In the genomic region with DNA sequence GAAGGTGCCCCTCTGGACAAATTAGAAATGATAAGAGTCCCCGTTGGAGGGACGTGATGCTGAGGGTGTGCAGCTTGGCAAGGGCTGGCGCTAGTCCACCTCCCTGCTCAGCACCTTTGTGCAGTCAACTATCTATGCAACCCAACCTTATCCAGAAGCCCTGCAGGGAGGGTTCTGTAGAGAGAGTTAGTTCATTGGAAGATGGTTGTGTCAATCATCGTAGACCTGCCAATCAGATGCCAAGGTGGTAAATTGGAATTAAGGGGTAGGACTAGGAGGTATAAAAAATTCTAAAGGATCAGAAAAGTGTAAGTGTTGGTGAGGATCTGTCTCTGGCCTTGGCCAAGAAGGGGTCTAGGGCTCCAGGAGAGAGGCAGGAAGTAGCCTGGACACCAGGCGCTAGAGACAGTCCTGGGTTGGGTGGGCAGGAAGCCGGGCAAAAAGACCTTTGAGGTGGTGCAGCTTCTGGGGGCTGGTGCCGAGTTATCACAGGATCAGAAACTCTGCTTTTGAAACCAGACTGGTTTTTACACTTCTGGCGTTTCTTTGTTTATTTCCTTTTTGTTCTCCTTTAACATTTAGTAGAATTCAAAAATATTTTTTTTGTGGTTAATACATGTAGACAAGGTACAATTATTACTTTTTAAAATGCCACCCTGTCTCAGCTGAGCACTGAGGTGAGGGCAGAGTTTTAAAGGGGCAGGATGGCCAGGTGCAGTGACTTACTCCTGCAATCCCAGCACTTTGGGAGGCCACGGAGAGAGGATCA, we compare ENCODE assay signal across 9 cellular contexts. TPM values are rescaled to one million over a fixed set of nuclear protein-coding genes. Genes with fewer than 3 reads are reported as not detected.
A peak's percentile ranks its signal among the peaks of the same experiment; 100 is the strongest.
DNase-seq lines count a peak whose midpoint lies in the region; ATAC-seq and TF ChIP-seq lines count a peak whose summit lies in the region.
"Had no signal": no experiment of that assay in that cellular context is flagged by ENCODE, and none has a peak within 500 bp of the region (broad histone marks: within the 10 kb centered on the region; RNA-seq: fewer than 3 reads in every experiment).

No MANE protein-coding gene starts in this region.

- H3K36me3 ChIP-seq in DND-41 (ENCODE audit: insufficient read depth, low read length), result no peaks in the 10 kb centered on the region
- no peaks in the 10 kb centered on the region for H3K36me3 ChIP-seq in osteoblast (ENCODE audit: insufficient read depth, low read length)
- H3K36me3 ChIP-seq: SJSA1 had no signal

- POLR2A ChIA-PET in activated CD4-positive, alpha-beta memory T cell treated with anti-CD3 and anti-CD28 coated beads for 36 hours (lab: Charles Lee), result no interaction called here

- no peaks in the 10 kb centered on the region for H3K79me2 ChIP-seq in DND-41 (ENCODE audit: insufficient read depth, low read length)
- no peaks in the 10 kb centered on the region for H3K79me2 ChIP-seq in osteoblast (ENCODE audit: insufficient read depth, low read length)

- H3K27ac ChIP-seq in DND-41 (ENCODE audit: low read length) (peak overlapping the region; percentile 12; the same call in 1 of the 2 replicates), osteoblast (ENCODE audit: low read depth, low read length) (no peak overlapping the region)

- no peaks in the 10 kb centered on the region for H3K9me3 Mint-ChIP-seq in activated CD4-positive, alpha-beta memory T cell treated with anti-CD3 and anti-CD28 coated beads for 36 hours

- intact Hi-C loops in activated CD4-positive, alpha-beta memory T cell treated with anti-CD3 and anti-CD28 coated beads for 36 hours (cut with micrococcal nuclease), result no loop called here

- peak overlapping the region; percentile 35 for H3K4me3 Mint-ChIP-seq in activated CD4-positive, alpha-beta memory T cell treated with anti-CD3 and anti-CD28 coated beads for 36 hours

- peaks cover 39% of the 10 kb centered on the region for H3K4me1 Mint-ChIP-seq in activated CD4-positive, alpha-beta memory T cell treated with anti-CD3 and anti-CD28 coated beads for 36 hours (ENCODE audit: low read depth)

- no peak for TF ChIP-seq CTCF in DND-41 (IDR thresholded peaks at IDR 0.05; ENCODE audit: borderline replicate concordance, extremely low read depth, low read length, poor library complexity, severe bottlenecking)
- no peak for TF ChIP-seq CTCF in fibroblast of mammary gland (conservative IDR thresholded peaks at IDR 0.05; ENCODE audit: control insufficient read depth, insufficient read depth, low read depth, low read length)
- TF ChIP-seq CTCF in osteoblast (IDR thresholded peaks at IDR 0.05; ENCODE audit: extremely low read depth, low read depth, low read length), result no peak

- H2AFZ ChIP-seq in DND-41 (ENCODE audit: low read depth, low read length) (no peak overlapping the region), osteoblast (ENCODE audit: low read length) (no peak overlapping the region)

- no peaks in the 10 kb centered on the region for H4K20me1 ChIP-seq in DND-41 (ENCODE audit: insufficient read depth, low read length)
- H4K20me1 ChIP-seq in osteoblast (ENCODE audit: insufficient read depth, low read length), result no peaks in the 10 kb centered on the region

- H3K9ac ChIP-seq in DND-41 (ENCODE audit: low read depth, low read length), result peak overlapping the region; percentile 15; the same call in 1 of the 2 replicates

- CTCF ChIA-PET in activated CD4-positive, alpha-beta memory T cell treated with anti-CD3 and anti-CD28 coated beads for 36 hours (lab: Charles Lee), result interaction anchor here (1.2 to 1.5 kb wide), 2 partner anchors 11 to 13 kb away, joined by 3 to 7 read pairs; no protein-coding TSS in a partner anchor

- H3K27ac Mint-ChIP-seq in activated CD4-positive, alpha-beta memory T cell treated with anti-CD3 and anti-CD28 coated beads for 36 hours, result peak overlapping the region; percentile 69

- H3K27me3 Mint-ChIP-seq in activated CD4-positive, alpha-beta memory T cell treated with anti-CD3 and anti-CD28 coated beads for 36 hours, result no peaks in the 10 kb centered on the region

- no peaks in the 10 kb centered on the region for H3K27me3 ChIP-seq in DND-41 (ENCODE audit: insufficient read depth, low read length, poor library complexity)
- no peaks in the 10 kb centered on the region for H3K27me3 ChIP-seq in osteoblast (ENCODE audit: insufficient read depth, low read length)
- H3K27me3 ChIP-seq: SJSA1 had no signal

- H3K4me3 ChIP-seq in DND-41 (ENCODE audit: low read depth in 1 of 2, low read length in 2 of 2) (no peak overlapping the region), fibroblast of mammary gland (ENCODE audit: control insufficient read depth, low read depth, low read length) (no peak overlapping the region), osteoblast (ENCODE audit: insufficient read depth, low read length) (no peak overlapping the region)

- peaks cover 8% of the 10 kb centered on the region for H3K36me3 Mint-ChIP-seq in activated CD4-positive, alpha-beta memory T cell treated with anti-CD3 and anti-CD28 coated beads for 36 hours

- peak; percentile 83 for ATAC-seq in DND-41 (ENCODE audit: insufficient read depth, low read depth)
- no peak for ATAC-seq in HG03095 (IDR thresholded peaks at IDR 0.05; ENCODE audit: unreplicated experiment)
- no peak for ATAC-seq in GM18502 (IDR thresholded peaks at IDR 0.05; ENCODE audit: poor library complexity, unreplicated experiment)

- no peaks in the 10 kb centered on the region for H3K9me3 ChIP-seq in DND-41 (ENCODE audit: insufficient read depth, low read length, severe bottlenecking)
- H3K9me3 ChIP-seq in osteoblast (ENCODE audit: low read depth, low read length), result no peaks in the 10 kb centered on the region
- H3K9me3 ChIP-seq: SJSA1 had no signal

- DNase-seq in DND-41 (peak; percentile 63), HUDEP-2 (lab: John Stamatoyannopoulos, UW; ENCODE audit: unreplicated experiment in 76 of 76) (peak in 67 of 76 experiments; percentile 15 to 91 (median 60)), fibroblast of mammary gland (ENCODE audit: low read depth) (peak; percentile 89), osteoblast (ENCODE audit: insufficient read length, low spot score, missing footprints) (peak; percentile 96), NCI-H2081 treated with DMSO at 0.1 percent for 48 hours (lab: John Stamatoyannopoulos, UW) (no peak)
- DNase-seq in activated CD4-positive, alpha-beta memory T cell treated with anti-CD3 and anti-CD28 coated beads for 36 hours, result peak; percentile 44

- H3K4me2 ChIP-seq in DND-41 (ENCODE audit: insufficient read depth, low read length) (peak overlapping the region; percentile 32), osteoblast (ENCODE audit: insufficient read depth, low read length) (peak overlapping the region; percentile 91)

- H3K4me1 ChIP-seq in DND-41 (ENCODE audit: insufficient read depth, low read length) (peaks cover 18% of the 10 kb centered on the region), osteoblast (ENCODE audit: insufficient read depth, low read length) (peaks cover 34% of the 10 kb centered on the region)

RNA-seq across cellular contexts. Expression of a gene that starts 1.6 kb away (rescaled TPM):
- total RNA-seq in activated CD4-positive, alpha-beta memory T cell treated with anti-CD3 and anti-CD28 coated beads for 36 hours, result 10 to 100 TPM; 11.1 to 13.0 TPM
- total RNA-seq in osteoblast, result 11.9 and 18.3 TPM in 2 replicates

RNA-seq across cellular contexts. Expression of a gene that starts 25.9 kb away (rescaled TPM):
- 1 to 10 TPM; 8.5 to 9.3 TPM for total RNA-seq in activated CD4-positive, alpha-beta memory T cell treated with anti-CD3 and anti-CD28 coated beads for 36 hours
- total RNA-seq in osteoblast, result not detected in 2 replicates
- total RNA-seq: SJSA1 had no signal

RNA-seq across cellular contexts. Expression of a gene that starts 36.7 kb away (rescaled TPM):
- total RNA-seq in activated CD4-positive, alpha-beta memory T cell treated with anti-CD3 and anti-CD28 coated beads for 36 hours, result 100 to 1,000 TPM; 306 to 310 TPM
- total RNA-seq in osteoblast, result 0.59 TPM in 1 of 2 replicates, not detected in the other
- total RNA-seq: SJSA1 had no signal

RNA-seq across cellular contexts. Expression of a gene that starts 57.7 kb away (rescaled TPM):
- 100 to 1,000 TPM; 714 to 727 TPM for total RNA-seq in activated CD4-positive, alpha-beta memory T cell treated with anti-CD3 and anti-CD28 coated beads for 36 hours
- total RNA-seq in osteoblast, result 13.6 and 14.5 TPM in 2 replicates

Comparison
In these comparisons a context has a peak if more than half of its experiments do, and no peak if none do; other contexts are left out.
1. RNA of a gene that starts 36.7 kb away (total RNA-seq): 306 to 310 TPM in activated CD4-positive, alpha-beta memory T cell treated with anti-CD3 and anti-CD28 coated beads for 36 hours; 0.59 TPM in osteoblast; every median in the first group is over 100 times any median in the second.